Comparison of ENCODE assay signal across 1 cellular context in the genomic region with DNA sequence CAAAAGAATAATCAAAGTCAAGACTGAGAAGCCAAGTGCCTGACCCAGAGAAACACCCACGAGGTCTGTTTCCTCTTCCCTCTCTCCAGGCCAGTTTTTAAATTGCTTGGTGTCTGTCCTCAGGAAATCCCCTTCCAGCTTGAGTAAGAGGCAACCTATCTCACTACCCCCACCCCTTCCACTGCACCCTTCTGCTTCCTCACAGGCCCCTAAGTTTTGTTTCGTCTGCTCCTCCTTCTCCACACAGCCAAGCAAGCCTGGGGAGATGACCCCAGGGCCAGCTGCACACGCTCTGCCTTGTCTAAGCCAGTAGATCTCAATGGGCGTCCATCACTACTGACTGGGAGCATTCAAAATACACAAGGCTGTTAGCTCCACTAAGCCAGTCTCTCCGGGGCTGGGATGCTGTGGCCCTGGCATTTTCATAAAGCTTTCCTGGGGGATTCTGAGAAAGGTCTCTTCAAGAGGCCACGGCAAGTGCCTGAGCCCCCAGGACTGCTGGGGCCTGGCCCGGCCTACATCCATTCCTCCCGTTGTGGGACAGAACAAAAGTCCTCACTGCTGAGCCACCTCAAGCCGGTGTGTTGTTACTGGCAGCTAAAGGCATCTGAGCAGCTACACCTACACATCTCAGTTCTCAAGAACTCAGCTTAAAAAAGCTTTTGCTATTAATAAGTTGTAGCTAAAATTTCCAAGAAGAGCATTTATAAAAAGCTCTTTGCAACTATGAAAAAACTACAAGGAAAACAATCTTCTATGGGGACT.
TF ChIP-seq lines count a peak whose summit lies in the region.

No MANE protein-coding gene starts in this region.

TF ChIP-seq in HepG2, 621 proteins besides CTCF, POLR2A, EP300 and RAD21:
- TF ChIP-seq, protein P1, sequence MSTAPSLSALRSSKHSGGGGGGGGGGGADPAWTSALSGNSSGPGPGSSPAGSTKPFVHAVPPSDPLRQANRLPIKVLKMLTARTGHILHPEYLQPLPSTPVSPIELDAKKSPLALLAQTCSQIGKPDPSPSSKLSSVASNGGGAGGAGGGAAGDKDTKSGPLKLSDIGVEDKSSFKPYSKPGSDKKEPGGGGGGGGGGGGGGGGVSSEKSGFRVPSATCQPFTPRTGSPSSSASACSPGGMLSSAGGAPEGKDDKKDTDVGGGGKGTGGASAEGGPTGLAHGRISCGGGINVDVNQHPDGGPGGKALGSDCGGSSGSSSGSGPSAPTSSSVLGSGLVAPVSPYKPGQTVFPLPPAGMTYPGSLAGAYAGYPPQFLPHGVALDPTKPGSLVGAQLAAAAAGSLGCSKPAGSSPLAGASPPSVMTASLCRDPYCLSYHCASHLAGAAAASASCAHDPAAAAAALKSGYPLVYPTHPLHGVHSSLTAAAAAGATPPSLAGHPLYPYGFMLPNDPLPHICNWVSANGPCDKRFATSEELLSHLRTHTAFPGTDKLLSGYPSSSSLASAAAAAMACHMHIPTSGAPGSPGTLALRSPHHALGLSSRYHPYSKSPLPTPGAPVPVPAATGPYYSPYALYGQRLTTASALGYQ (CRISPR knock-in tag; IDR thresholded peaks at IDR 0.05) = no peak
- TF ChIP-seq NFE2L2 (IDR thresholded peaks at IDR 0.05; ENCODE audit: low read length) (no peak), AGO2 (optimal IDR thresholded peaks at IDR 0.05; ENCODE audit: low read depth, low read length) (peak; percentile 29), HCFC1 (IDR thresholded peaks at IDR 0.05; ENCODE audit: low read depth, low read length) (no peak), BRCA1 (CRISPR knock-in tag; IDR thresholded peaks at IDR 0.05) (no peak), RBM22 (optimal IDR thresholded peaks at IDR 0.05; ENCODE audit: low read length) (peak; percentile 48), ZFP1 (CRISPR knock-in tag; IDR thresholded peaks at IDR 0.05) (no peak)
